Comparison of ENCODE assay signal across 15 cellular contexts in genomic region chr6:22800451-22800850, GRCh38.
"Had no signal": no experiment of that assay in that cellular context is flagged by ENCODE, and none has a peak within 500 bp of the region (broad histone marks: within the 10 kb centered on the region; RNA-seq: fewer than 3 reads in every experiment).

No MANE protein-coding gene starts in this region.

- H3K27me3 ChIP-seq: neural progenitor cell, right atrium auricular region, tibial nerve, upper lobe of left lung had no signal

- H3K27ac ChIP-seq: neural progenitor cell, parathyroid adenoma, right atrium auricular region, thoracic aorta, tibial nerve, upper lobe of left lung had no signal

- H3K9me3 ChIP-seq: thoracic aorta, upper lobe of left lung had no signal

- H3K4me3 ChIP-seq: lung, neural progenitor cell, right atrium auricular region, thoracic aorta, tibial nerve, upper lobe of left lung had no signal

- DNase-seq: effector memory CD4-positive, alpha-beta T cell; head of caudate nucleus; kidney; mesenchymal stem cell; naive thymus-derived CD4-positive, alpha-beta T cell; stimulated activated CD4-positive, alpha-beta T cell treated with anti-CD3 and anti-CD28 coated beads, Interleukin-2, amount 100 ng/mL, for 24 hours; stimulated activated CD4-positive, alpha-beta T cell treated with anti-CD3 and anti-CD28 coated beads, Interleukin-4, amount 100 ng/mL, for 24 hours; stimulated activated naive B cell treated with anti-CD40 and anti-IgM and Interleukin-4, amounts not matched to agents 10 μg/mL and 1 μg/mL and 100 μg/mL, for 72 hours; upper lobe of left lung had no signal

- H3K36me3 ChIP-seq: neural progenitor cell, right atrium auricular region, thoracic aorta, tibial nerve, upper lobe of left lung had no signal

- H3K4me1 ChIP-seq: neural progenitor cell, parathyroid adenoma, right atrium auricular region, tibial nerve, upper lobe of left lung had no signal
